1 cellular context compared by ENCODE assay signal in the genomic region with DNA sequence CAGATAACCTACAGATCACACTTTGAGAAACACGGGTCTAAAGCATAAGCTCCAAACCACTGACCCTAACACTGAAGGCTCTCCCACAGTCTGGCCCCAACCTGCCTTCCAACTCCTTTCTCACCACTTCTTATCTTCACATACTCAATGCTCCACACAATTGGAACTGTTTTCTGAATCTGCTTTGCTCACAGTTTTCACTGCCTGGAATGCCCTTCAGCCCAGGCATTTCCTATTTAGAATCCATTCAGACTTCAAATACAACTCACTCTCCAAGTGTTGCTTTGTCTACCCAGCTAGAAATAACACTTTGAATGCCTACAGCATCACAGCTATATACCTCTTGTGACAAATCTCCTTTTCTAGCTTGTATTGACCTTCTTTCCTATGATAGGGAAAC.
TF ChIP-seq lines count a peak whose summit lies in the region.

No MANE protein-coding gene starts in this region.

TF ChIP-seq in HepG2, 621 proteins besides CTCF, POLR2A, EP300 and RAD21:
- TF ChIP-seq ZNF879 (CRISPR knock-in tag; IDR thresholded peaks at IDR 0.05) (no peak), SMAD9 (CRISPR knock-in tag; IDR thresholded peaks at IDR 0.05) (no peak)
- TF ChIP-seq, protein P1, sequence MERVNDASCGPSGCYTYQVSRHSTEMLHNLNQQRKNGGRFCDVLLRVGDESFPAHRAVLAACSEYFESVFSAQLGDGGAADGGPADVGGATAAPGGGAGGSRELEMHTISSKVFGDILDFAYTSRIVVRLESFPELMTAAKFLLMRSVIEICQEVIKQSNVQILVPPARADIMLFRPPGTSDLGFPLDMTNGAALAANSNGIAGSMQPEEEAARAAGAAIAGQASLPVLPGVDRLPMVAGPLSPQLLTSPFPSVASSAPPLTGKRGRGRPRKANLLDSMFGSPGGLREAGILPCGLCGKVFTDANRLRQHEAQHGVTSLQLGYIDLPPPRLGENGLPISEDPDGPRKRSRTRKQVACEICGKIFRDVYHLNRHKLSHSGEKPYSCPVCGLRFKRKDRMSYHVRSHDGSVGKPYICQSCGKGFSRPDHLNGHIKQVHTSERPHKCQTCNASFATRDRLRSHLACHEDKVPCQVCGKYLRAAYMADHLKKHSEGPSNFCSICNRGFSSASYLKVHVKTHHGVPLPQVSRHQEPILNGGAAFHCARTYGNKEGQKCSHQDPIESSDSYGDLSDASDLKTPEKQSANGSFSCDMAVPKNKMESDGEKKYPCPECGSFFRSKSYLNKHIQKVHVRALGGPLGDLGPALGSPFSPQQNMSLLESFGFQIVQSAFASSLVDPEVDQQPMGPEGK (CRISPR knock-in tag; IDR thresholded peaks at IDR 0.05) = no peak
- TF ChIP-seq, protein P2, sequence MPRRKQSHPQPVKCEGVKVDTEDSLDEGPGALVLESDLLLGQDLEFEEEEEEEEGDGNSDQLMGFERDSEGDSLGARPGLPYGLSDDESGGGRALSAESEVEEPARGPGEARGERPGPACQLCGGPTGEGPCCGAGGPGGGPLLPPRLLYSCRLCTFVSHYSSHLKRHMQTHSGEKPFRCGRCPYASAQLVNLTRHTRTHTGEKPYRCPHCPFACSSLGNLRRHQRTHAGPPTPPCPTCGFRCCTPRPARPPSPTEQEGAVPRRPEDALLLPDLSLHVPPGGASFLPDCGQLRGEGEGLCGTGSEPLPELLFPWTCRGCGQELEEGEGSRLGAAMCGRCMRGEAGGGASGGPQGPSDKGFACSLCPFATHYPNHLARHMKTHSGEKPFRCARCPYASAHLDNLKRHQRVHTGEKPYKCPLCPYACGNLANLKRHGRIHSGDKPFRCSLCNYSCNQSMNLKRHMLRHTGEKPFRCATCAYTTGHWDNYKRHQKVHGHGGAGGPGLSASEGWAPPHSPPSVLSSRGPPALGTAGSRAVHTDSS (CRISPR knock-in tag; conservative IDR thresholded peaks at IDR 0.05) = no peak
